In genomic region chr6:43965628-43966373, GRCh38 we compare ENCODE assay signal across 16 cellular contexts.
"Had no signal": no experiment of that assay in that cellular context is flagged by ENCODE, and none has a peak within 500 bp of the region (broad histone marks: within the 10 kb centered on the region; RNA-seq: fewer than 3 reads in every experiment).

No MANE protein-coding gene starts in this region.

- H3K27ac ChIP-seq: lower lobe of right lung, parathyroid adenoma, tibial nerve had no signal

- H2AFZ ChIP-seq: parathyroid adenoma had no signal

- H3K4me1 Mint-ChIP-seq: immature natural killer cell; stimulated activated naive B cell treated with anti-CD40 and anti-IgM and Interleukin-4, amounts not matched to agents 10 μg/mL and 1 μg/mL and 100 μg/mL, for 72 hours had no signal

- ATAC-seq: left colon; lower lobe of right lung; stimulated activated naive B cell treated with anti-CD40 and anti-IgM and Interleukin-4, amounts not matched to agents 10 μg/mL and 1 μg/mL and 100 μg/mL, for 72 hours had no signal

- H3K4me3 ChIP-seq: lower lobe of right lung, tibial nerve had no signal

- H3K9ac ChIP-seq: parathyroid adenoma, SK-N-SH had no signal

- H3K4me1 ChIP-seq: parathyroid adenoma, tibial nerve had no signal

- H3K9me3 Mint-ChIP-seq: dendritic cell treated with granulocyte-macrophage colony-stimulating factor and Interleukin-4, amounts not matched to agents 40 ng/mL and 50 ng/mL, for 4 days; stimulated activated naive B cell treated with anti-CD40 and anti-IgM and Interleukin-4, amounts not matched to agents 10 μg/mL and 1 μg/mL and 100 μg/mL, for 72 hours had no signal

- H3K27ac Mint-ChIP-seq: dendritic cell treated with granulocyte-macrophage colony-stimulating factor and Interleukin-4, amounts not matched to agents 40 ng/mL and 50 ng/mL, for 4 days; immature natural killer cell; stimulated activated naive B cell treated with anti-CD40 and anti-IgM and Interleukin-4, amounts not matched to agents 10 μg/mL and 1 μg/mL and 100 μg/mL, for 72 hours had no signal

- H3K4me2 ChIP-seq: SK-N-SH had no signal

- H3K36me3 ChIP-seq: lower lobe of right lung, tibial nerve had no signal

- H3K27me3 ChIP-seq: tibial nerve had no signal

- H3K4me3 Mint-ChIP-seq: dendritic cell treated with granulocyte-macrophage colony-stimulating factor and Interleukin-4, amounts not matched to agents 40 ng/mL and 50 ng/mL, for 4 days; immature natural killer cell; stimulated activated naive B cell treated with anti-CD40 and anti-IgM and Interleukin-4, amounts not matched to agents 10 μg/mL and 1 μg/mL and 100 μg/mL, for 72 hours had no signal

- H3K36me3 Mint-ChIP-seq: immature natural killer cell; stimulated activated naive B cell treated with anti-CD40 and anti-IgM and Interleukin-4, amounts not matched to agents 10 μg/mL and 1 μg/mL and 100 μg/mL, for 72 hours had no signal

- H3K79me2 ChIP-seq: parathyroid adenoma had no signal

- DNase-seq: activated CD4-positive, alpha-beta T cell treated with anti-CD3 and anti-CD28 coated beads for 48 hours; activated naive CD4-positive, alpha-beta T cell; effector memory CD4-positive, alpha-beta T cell; foreskin melanocyte; immature natural killer cell; left colon; lower lobe of right lung; midbrain; SK-N-SH; stimulated activated CD4-positive, alpha-beta T cell treated with anti-CD3 and anti-CD28 coated beads, Interleukin-12 subunit alpha, Interleukin-12 subunit beta, amount 100 ng/mL, for 4 hours; stimulated activated CD4-positive, alpha-beta T cell treated with anti-CD3 and anti-CD28 coated beads, Interleukin-2, amount 100 ng/mL, for 24 hours; stimulated activated naive B cell treated with anti-CD40 and anti-IgM and Interleukin-4, amounts not matched to agents 10 μg/mL and 1 μg/mL and 100 μg/mL, for 72 hours; T-helper 1 cell had no signal

- H3K9me3 ChIP-seq: lower lobe of right lung, SK-N-SH, tibial nerve had no signal
